In genomic region chr2:64653174-64654062, GRCh38 we compare ENCODE assay signal across 1 cellular context.
TF ChIP-seq lines count a peak whose summit lies in the region.

Gene SERTAD2, minus strand, starts transcription at chr2:64653913. Its CDS starts 17,042 bp downstream, at chr2:64636871.

TF ChIP-seq in GM12878, 131 proteins besides CTCF, POLR2A, EP300 and RAD21 (continued from another document and continues in another):
- TF ChIP-seq CUX1 (IDR thresholded peaks at IDR 0.05; ENCODE audit: insufficient replicate concordance, low read depth, low read length) (no peak), ZZZ3 (IDR thresholded peaks at IDR 0.05; ENCODE audit: control insufficient read depth, insufficient read length, low read depth) (no peak), TBL1XR1 (IDR thresholded peaks at IDR 0.05; ENCODE audit: low read depth, low read length) (no peak), BACH1 (IDR thresholded peaks at IDR 0.05; ENCODE audit: borderline replicate concordance) (peak; percentile 14; the same call in 1 of the 2 replicates), ELK1 (IDR thresholded peaks at IDR 0.05; ENCODE audit: low read depth, low read length) (no peak), HDAC6 (IDR thresholded peaks at IDR 0.05; ENCODE audit: unreplicated experiment) (no peak), HDGF (IDR thresholded peaks at IDR 0.05) (no peak), NR2C2 (IDR thresholded peaks at IDR 0.05; ENCODE audit: borderline replicate concordance, control insufficient read depth, insufficient read length, low read depth) (no peak), SMAD1 (IDR thresholded peaks at IDR 0.05; ENCODE audit: low read depth, partially characterized antibody) (no peak), POLR2AphosphoS2 (IDR thresholded peaks at IDR 0.05; ENCODE audit: low read depth, low read length) (peak; percentile 77; the same call in 1 of the 2 replicates), ZBTB4 (CRISPR knock-in tag; IDR thresholded peaks at IDR 0.05) (no peak), ZNF217 (IDR thresholded peaks at IDR 0.05) (no peak), MLLT1 (IDR thresholded peaks at IDR 0.05) (peak; percentile 27; the same call in 1 of the 2 replicates), STAT1 (conservative IDR thresholded peaks at IDR 0.05) (no peak), MEF2A (IDR thresholded peaks at IDR 0.05; ENCODE audit: insufficient read depth, low read depth, low read length) (no peak), RB1 (IDR thresholded peaks at IDR 0.05; ENCODE audit: borderline replicate concordance) (no peak; the same call in 1 of the 2 replicates), ESRRA (IDR thresholded peaks at IDR 0.05; ENCODE audit: low read length) (no peak; the same call in 1 of the 2 replicates), ZNF592 (IDR thresholded peaks at IDR 0.05) (no peak), CREB1 (IDR thresholded peaks at IDR 0.05; ENCODE audit: low read depth) (no peak; the same call in 1 of the 2 replicates), FOS (IDR thresholded peaks at IDR 0.05; ENCODE audit: borderline replicate concordance, extremely low read depth, insufficient read length) (no peak), SKIL (IDR thresholded peaks at IDR 0.05; ENCODE audit: low read depth, poor library complexity, severe bottlenecking) (no peak), RELB (IDR thresholded peaks at IDR 0.05; ENCODE audit: low read depth) (0 out of 2 replicates have a peak, but pooled peaks have one; percentile 17), SIN3A (IDR thresholded peaks at IDR 0.05; ENCODE audit: low read depth, low read length) (no peak; the same call in 1 of the 2 replicates), ZNF384 (IDR thresholded peaks at IDR 0.05; ENCODE audit: borderline replicate concordance, low read depth, low read length) (no peak), CHD4 (IDR thresholded peaks at IDR 0.05) (no peak), E4F1 (IDR thresholded peaks at IDR 0.05; ENCODE audit: borderline replicate concordance, partially characterized antibody) (no peak), SMARCA5 (IDR thresholded peaks at IDR 0.05) (peak; percentile 42; the same call in 1 of the 2 replicates), EZH2 (IDR thresholded peaks at IDR 0.05; ENCODE audit: borderline replicate concordance, control insufficient read depth, low read depth, low read length) (no peak), EGR1 (IDR thresholded peaks at IDR 0.05; ENCODE audit: borderline replicate concordance in 1 of 2, low read depth in 2 of 2, low read length in 2 of 2) (peak in 1 of 2 experiments; percentile 56; a peak in 1 of 3 replicates), MAX (IDR thresholded peaks at IDR 0.05; ENCODE audit: low read depth, low read length) (no peak; the same call in 1 of the 2 replicates), RELA (IDR thresholded peaks at IDR 0.05; ENCODE audit: borderline replicate concordance, partially characterized antibody) (no peak), ZNF24 (IDR thresholded peaks at IDR 0.05) (no peak)
